In the genomic region with DNA sequence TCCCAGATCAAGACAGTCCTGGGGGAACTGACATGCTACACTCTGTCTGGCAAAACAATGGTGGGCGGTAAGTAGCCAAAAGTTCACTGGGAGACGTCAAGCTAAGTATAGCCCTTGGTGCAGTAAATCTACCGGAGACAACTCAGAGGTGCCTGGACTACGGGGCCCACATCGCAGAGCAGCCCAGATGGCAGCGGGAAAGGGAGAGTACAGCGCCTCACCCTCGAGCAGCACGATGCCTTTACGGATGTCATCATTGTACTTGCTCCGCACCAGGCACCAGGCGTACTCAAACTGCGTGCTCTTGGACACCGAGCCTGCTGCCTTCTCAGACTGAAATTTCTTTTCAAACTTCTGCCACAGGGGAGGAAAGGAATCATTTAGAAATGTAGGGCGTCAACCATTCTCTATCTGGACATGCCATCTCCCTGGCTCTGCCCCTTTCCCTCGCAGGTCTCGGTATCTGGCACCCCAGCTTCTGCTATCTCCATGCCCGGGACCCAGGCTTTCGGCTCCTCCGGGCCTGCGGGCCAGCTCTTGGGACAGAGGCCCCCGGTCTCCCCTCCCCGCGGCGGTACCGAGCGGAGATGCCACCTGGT, we compare ENCODE assay signal across 1 cellular context.
TF ChIP-seq lines count a peak whose summit lies in the region.

No MANE protein-coding gene starts in this region.

TF ChIP-seq in endothelial cell of umbilical vein, 7 proteins besides CTCF, POLR2A, EP300 and RAD21:
- TF ChIP-seq GATA2 (IDR thresholded peaks at IDR 0.05; ENCODE audit: insufficient read depth, insufficient read length, low read depth, low read length) (peak; percentile 11), MYC (IDR thresholded peaks at IDR 0.05; ENCODE audit: low read depth, low read length) (no peak)
